9 cellular contexts compared by ENCODE assay signal in genomic region chr15:92817339-92817886, GRCh38.
DNase-seq lines count a peak whose midpoint lies in the region; ATAC-seq and TF ChIP-seq lines count a peak whose summit lies in the region.
"Had no signal": no experiment of that assay in that cellular context is flagged by ENCODE, and none has a peak within 500 bp of the region (broad histone marks: within the 10 kb centered on the region; RNA-seq: fewer than 3 reads in every experiment).

No MANE protein-coding gene starts in this region.

- no peaks in the 10 kb centered on the region for H3K27me3 ChIP-seq in psoas muscle (ENCODE audit: insufficient read depth in 3 of 3, low read length in 2 of 3)

- no peaks in the 10 kb centered on the region for H3K9me3 ChIP-seq in psoas muscle

- DNase-seq in NCI-H82 (lab: John Stamatoyannopoulos, UW) = peak; percentile 37
- DNase-seq in NCI-H82 treated with DMSO at 0.1 percent for 48 hours (lab: John Stamatoyannopoulos, UW; ENCODE audit: unreplicated experiment) = no peak
- DNase-seq in NCI-H526 treated with DMSO at 0.1 percent for 48 hours (lab: John Stamatoyannopoulos, UW) = peak; percentile 34
- peak; percentile 33 for DNase-seq in astrocyte of the hippocampus (ENCODE audit: low read depth, low spot score)
- no peak for DNase-seq in psoas muscle
- no peak for DNase-seq in activated effector memory CD4-positive, alpha-beta T cell treated with Interleukin-2 at 50 U/mL for 16 hours
- DNase-seq in SW 1271 (lab: John Stamatoyannopoulos, UW) = no peak
- DNase-seq: NCI-H2081 treated with DMSO at 0.1 percent for 48 hours had no signal

- no peak for TF ChIP-seq CTCF in psoas muscle (IDR thresholded peaks at IDR 0.05)

- H3K36me3 ChIP-seq in psoas muscle (ENCODE audit: insufficient read depth in 1 of 2, low read depth in 1 of 2) = no peaks in the 10 kb centered on the region

- H3K27ac ChIP-seq in psoas muscle = peak overlapping the region; percentile 84

- H3K4me1 ChIP-seq in psoas muscle = peaks cover 12% of the 10 kb centered on the region

- ATAC-seq in psoas muscle (no peak), HG03280 (IDR thresholded peaks at IDR 0.05; ENCODE audit: unreplicated experiment) (no peak)

- 64 to 70% (median 68%) methylated on average over 7 of the region's 7 CpGs for WGBS in psoas muscle, 3 donors

- intact Hi-C loops in psoas muscle (cut with DNase I) = no loop called here

- H3K4me3 ChIP-seq in psoas muscle = no peak overlapping the region

Comparison
In these comparisons a context has a peak if more than half of its experiments do, and no peak if none do; other contexts are left out.
1. DNase-seq: peak in NCI-H82 (single experiment), NCI-H526 treated with DMSO at 0.1 percent for 48 hours (single experiment) and astrocyte of the hippocampus (single experiment); none in NCI-H82 treated with DMSO at 0.1 percent for 48 hours (single experiment), psoas muscle (0 of 2), activated effector memory CD4-positive, alpha-beta T cell treated with Interleukin-2 at 50 U/mL for 16 hours (single experiment) and SW 1271 (0 of 2).